ENCODE assay signal across 9 cellular contexts in the genomic region with DNA sequence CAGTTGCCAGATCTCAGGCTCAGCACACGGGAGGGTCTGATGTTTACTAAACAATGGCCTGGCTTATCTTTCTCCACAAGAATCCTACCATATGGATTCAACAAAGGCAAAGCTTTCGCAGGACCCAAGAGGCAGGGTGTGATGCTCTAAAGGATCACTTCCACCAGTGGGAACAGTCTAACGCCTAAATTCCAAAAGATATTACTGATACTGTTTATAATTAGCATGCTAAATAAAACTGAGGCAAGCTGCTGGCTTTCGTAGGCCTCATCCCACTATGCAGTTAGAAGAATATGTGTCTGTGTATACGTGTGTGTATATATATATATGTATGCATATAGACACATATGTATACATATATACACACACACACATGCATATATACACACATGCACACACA.
"Had no signal": no experiment of that assay in that cellular context is flagged by ENCODE, and none has a peak within 500 bp of the region (broad histone marks: within the 10 kb centered on the region; RNA-seq: fewer than 3 reads in every experiment).

No MANE protein-coding gene starts in this region.

- H3K9me3 ChIP-seq: HAP-1 had no signal

- H3K36me3 Mint-ChIP-seq: IgD-negative memory B cell had no signal

- DNase-seq: GM23248, GOT3, H7, HFFc6 had no signal

- H3K27ac ChIP-seq: GM23248, HL-60 had no signal

- H3K9me3 Mint-ChIP-seq: HFFc6, IgD-negative memory B cell had no signal

- H3K27ac Mint-ChIP-seq: HFFc6, IgD-negative memory B cell had no signal

- H3K9ac ChIP-seq: GM23248 had no signal

- H3K4me3 ChIP-seq: GM23248, HAP-1 had no signal

- H3K4me1 Mint-ChIP-seq: IgD-negative memory B cell had no signal

- ATAC-seq: HCT116, HepG2 had no signal

- H3K27me3 Mint-ChIP-seq: IgD-negative memory B cell had no signal

- H3K4me3 Mint-ChIP-seq: HFFc6, IgD-negative memory B cell had no signal

- H3K36me3 ChIP-seq: HAP-1 had no signal

- H2AFZ ChIP-seq: GM23248 had no signal
